Comparison of ENCODE assay signal across 7 cellular contexts in the genomic region with DNA sequence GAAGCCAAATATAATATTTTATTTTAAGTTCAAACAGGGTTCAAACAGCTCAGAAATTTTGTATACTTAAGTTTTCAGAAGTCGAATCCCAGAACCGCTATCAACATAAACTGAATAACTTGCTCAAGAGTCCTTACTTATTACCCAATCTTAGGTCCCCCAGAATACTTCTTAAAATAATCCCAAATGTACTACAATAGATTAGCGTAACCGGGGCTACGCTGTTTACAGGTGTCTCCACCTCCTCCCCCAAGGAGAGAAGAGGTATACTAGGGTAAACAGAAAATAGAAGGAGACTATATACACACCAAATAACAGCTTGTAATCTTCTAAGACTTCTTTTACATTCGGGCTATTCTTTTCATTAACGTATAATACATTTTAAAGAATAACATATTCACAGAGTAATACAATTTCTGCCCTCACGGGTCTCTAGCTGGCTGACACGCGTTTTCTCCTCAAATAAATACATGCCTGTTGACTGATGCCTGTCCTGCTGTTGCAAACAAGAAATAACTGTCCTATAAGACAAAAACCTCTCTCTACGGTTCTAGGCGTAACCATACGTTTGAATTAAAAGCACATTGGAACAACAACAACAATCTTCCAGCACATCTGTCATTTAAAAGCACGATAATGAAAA. TPM values are rescaled to one million over a fixed set of nuclear protein-coding genes. Genes with fewer than 3 reads are reported as not detected.
DNase-seq lines count a peak whose midpoint lies in the region; ATAC-seq and TF ChIP-seq lines count a peak whose summit lies in the region.

No MANE protein-coding gene starts in this region.

- intact Hi-C loops in body of pancreas (cut with DNase I) = no loop called here
- intact Hi-C loops in transverse colon (cut with DNase I; ENCODE audit: low total_unique reads) = loop anchor here (10.0 kb wide), 1 partner anchor 74 kb away; the partner anchor contains the start of gene RAB11A

- H3K27me3 ChIP-seq in body of pancreas (no peaks in the 10 kb centered on the region), liver (ENCODE audit: control insufficient read depth in 4 of 4, insufficient read depth in 4 of 4, low read length in 3 of 4) (no peaks in the 10 kb centered on the region), transverse colon (no peaks in the 10 kb centered on the region)

- TF ChIP-seq POLR2A in body of pancreas (IDR thresholded peaks at IDR 0.05) (no peak), transverse colon (IDR thresholded peaks at IDR 0.05) (no peak)

- H3K9me3 ChIP-seq in body of pancreas (no peaks in the 10 kb centered on the region), liver (ENCODE audit: control insufficient read depth in 4 of 4, low read length in 3 of 4) (no peaks in the 10 kb centered on the region), transverse colon (no peaks in the 10 kb centered on the region)

- 3% methylated on average over 14 of the region's 14 CpGs for WGBS in body of pancreas, 2 donors
- WGBS in liver = 2% methylated on average over 14 of the region's 14 CpGs
- 5 to 7% methylated on average over 14 of the region's 14 CpGs for WGBS in transverse colon (ENCODE audit: low coverage in 1 of 2), 2 donors

- ATAC-seq in body of pancreas = no peak
- ATAC-seq in GM21723 (IDR thresholded peaks at IDR 0.05; ENCODE audit: unreplicated experiment) = no peak

- no peak for TF ChIP-seq RAD21 in liver (IDR thresholded peaks at IDR 0.05)

- H3K4me1 ChIP-seq in body of pancreas (peaks cover 46% of the 10 kb centered on the region), liver (ENCODE audit: control insufficient read depth in 4 of 4, insufficient read depth in 4 of 4, low read length in 3 of 4) (peaks cover 0 to 20% (median 6%) of the 10 kb centered on the region in 4 donors), transverse colon (peaks cover 2 to 45% (median 17%) of the 10 kb centered on the region in 4 donors)

- H3K4me3 ChIP-seq in GM12875 (ENCODE audit: low read depth, low read length) (peak overlapping the region; percentile 87), body of pancreas (peak overlapping the region; percentile 80 to 86), liver (ENCODE audit: low read depth in 1 of 3, low read length in 3 of 3) (peak overlapping the region; percentile 81 to 98 (median 95)), transverse colon (peak overlapping the region; percentile 64 to 93 (median 85))

- H3K27ac ChIP-seq in body of pancreas (peak overlapping the region; percentile 94 to 100 (median 98)), liver (ENCODE audit: low read depth in 1 of 2, low read length in 2 of 2) (peak overlapping the region; percentile 90 to 100), transverse colon (peak overlapping the region; percentile 97 to 99 (median 98))

- TF ChIP-seq CTCF in GM12875 (IDR thresholded peaks at IDR 0.05; ENCODE audit: borderline replicate concordance, insufficient read depth, low read depth, low read length) (no peak), body of pancreas (IDR thresholded peaks at IDR 0.05) (peak in 3 of 7 experiments; percentile 14 to 20 (median 15)), liver (IDR thresholded peaks at IDR 0.05; ENCODE audit: low read depth, low read length, missing input control) (no peak), transverse colon (IDR thresholded peaks at IDR 0.05) (peak in 1 of 5 experiments; percentile 30)

- no peaks in the 10 kb centered on the region for H3K36me3 ChIP-seq in body of pancreas (replicated peaks in 1 of 2; ENCODE audit: insufficient read depth in 1 of 2, low read depth in 2 of 2)
- H3K36me3 ChIP-seq in liver (ENCODE audit: control insufficient read depth in 4 of 4, insufficient read depth in 3 of 4, low read depth in 1 of 4, low read length in 3 of 4) = no peaks in the 10 kb centered on the region
- no peaks in the 10 kb centered on the region for H3K36me3 ChIP-seq in transverse colon

- peak overlapping the region; percentile 71 to 100 for H3K9ac ChIP-seq in liver (ENCODE audit: low read depth in 1 of 2, low read length in 2 of 2)

- TF ChIP-seq EP300 in transverse colon (IDR thresholded peaks at IDR 0.05; ENCODE audit: low read depth) = no peak

- DNase-seq in MV-4-11 (lab: John Stamatoyannopoulos, UW) = peak; percentile 43
- no peak for DNase-seq in body of pancreas
- no peak for DNase-seq in transverse colon
- no peak for DNase-seq in cortex of kidney (lab: John Stamatoyannopoulos, UW)

- in situ Hi-C loops in transverse colon (cut with MboI; ENCODE audit: low pct_ligation_motif_present in 1 of 4, low pct_unique_long_range_greater_than_20kb in 1 of 4, low sequenced_read_pairs in 3 of 4) = no loop called here

TF ChIP-seq in liver, 16 proteins besides CTCF, POLR2A, EP300 and RAD21:
- TF ChIP-seq HNF4A (conservative IDR thresholded peaks at IDR 0.05) = no peak
- TF ChIP-seq, protein P1, sequence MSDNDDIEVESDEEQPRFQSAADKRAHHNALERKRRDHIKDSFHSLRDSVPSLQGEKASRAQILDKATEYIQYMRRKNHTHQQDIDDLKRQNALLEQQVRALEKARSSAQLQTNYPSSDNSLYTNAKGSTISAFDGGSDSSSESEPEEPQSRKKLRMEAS (IDR thresholded peaks at IDR 0.05) = no peak
- no peak for TF ChIP-seq NR2F2 (IDR thresholded peaks at IDR 0.05)
- TF ChIP-seq, protein P2, sequence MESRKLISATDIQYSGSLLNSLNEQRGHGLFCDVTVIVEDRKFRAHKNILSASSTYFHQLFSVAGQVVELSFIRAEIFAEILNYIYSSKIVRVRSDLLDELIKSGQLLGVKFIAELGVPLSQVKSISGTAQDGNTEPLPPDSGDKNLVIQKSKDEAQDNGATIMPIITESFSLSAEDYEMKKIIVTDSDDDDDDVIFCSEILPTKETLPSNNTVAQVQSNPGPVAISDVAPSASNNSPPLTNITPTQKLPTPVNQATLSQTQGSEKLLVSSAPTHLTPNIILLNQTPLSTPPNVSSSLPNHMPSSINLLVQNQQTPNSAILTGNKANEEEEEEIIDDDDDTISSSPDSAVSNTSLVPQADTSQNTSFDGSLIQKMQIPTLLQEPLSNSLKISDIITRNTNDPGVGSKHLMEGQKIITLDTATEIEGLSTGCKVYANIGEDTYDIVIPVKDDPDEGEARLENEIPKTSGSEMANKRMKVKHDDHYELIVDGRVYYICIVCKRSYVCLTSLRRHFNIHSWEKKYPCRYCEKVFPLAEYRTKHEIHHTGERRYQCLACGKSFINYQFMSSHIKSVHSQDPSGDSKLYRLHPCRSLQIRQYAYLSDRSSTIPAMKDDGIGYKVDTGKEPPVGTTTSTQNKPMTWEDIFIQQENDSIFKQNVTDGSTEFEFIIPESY (IDR thresholded peaks at IDR 0.05) = no peak
- no peak for TF ChIP-seq TAF1 (conservative IDR thresholded peaks at IDR 0.05)
- no peak for TF ChIP-seq YY1 (IDR thresholded peaks at IDR 0.05)
- TF ChIP-seq ATF3 (IDR thresholded peaks at IDR 0.05) = no peak
- TF ChIP-seq REST (IDR thresholded peaks at IDR 0.05) = no peak
- no peak for TF ChIP-seq JUND (IDR thresholded peaks at IDR 0.05)
- TF ChIP-seq RXRA (IDR thresholded peaks at IDR 0.05) = no peak
- no peak for TF ChIP-seq FOXA2 (IDR thresholded peaks at IDR 0.05)
- no peak for TF ChIP-seq GABPA (IDR thresholded peaks at IDR 0.05 in 1 of 2, conservative IDR thresholded peaks at IDR 0.05 in 1 of 2)
- no peak for TF ChIP-seq SP1 (IDR thresholded peaks at IDR 0.05)
- no peak for TF ChIP-seq HNF4G (IDR thresholded peaks at IDR 0.05)
- TF ChIP-seq FOXA1 (IDR thresholded peaks at IDR 0.05) = no peak
- TF ChIP-seq EGR1 (IDR thresholded peaks at IDR 0.05; ENCODE audit: low read depth in 2 of 2) = no peak

RNA-seq across cellular contexts. Expression of gene DENND4A, which starts 1.3 kb away (rescaled TPM):
- total RNA-seq in body of pancreas = 10 to 100 TPM; 45.7 to 59.3 TPM
- total RNA-seq in liver = 10 to 100 TPM; 37.3 to 75.5 TPM
- 10 to 100 TPM in 1 of 2 donors, 1 to 10 TPM in 1; 5.2 to 10.6 TPM for polyA plus RNA-seq in liver
- total RNA-seq in transverse colon = 10 to 100 TPM; 16.5 to 40.4 (median 24.5) TPM
